14 cellular contexts compared by ENCODE assay signal in the genomic region with DNA sequence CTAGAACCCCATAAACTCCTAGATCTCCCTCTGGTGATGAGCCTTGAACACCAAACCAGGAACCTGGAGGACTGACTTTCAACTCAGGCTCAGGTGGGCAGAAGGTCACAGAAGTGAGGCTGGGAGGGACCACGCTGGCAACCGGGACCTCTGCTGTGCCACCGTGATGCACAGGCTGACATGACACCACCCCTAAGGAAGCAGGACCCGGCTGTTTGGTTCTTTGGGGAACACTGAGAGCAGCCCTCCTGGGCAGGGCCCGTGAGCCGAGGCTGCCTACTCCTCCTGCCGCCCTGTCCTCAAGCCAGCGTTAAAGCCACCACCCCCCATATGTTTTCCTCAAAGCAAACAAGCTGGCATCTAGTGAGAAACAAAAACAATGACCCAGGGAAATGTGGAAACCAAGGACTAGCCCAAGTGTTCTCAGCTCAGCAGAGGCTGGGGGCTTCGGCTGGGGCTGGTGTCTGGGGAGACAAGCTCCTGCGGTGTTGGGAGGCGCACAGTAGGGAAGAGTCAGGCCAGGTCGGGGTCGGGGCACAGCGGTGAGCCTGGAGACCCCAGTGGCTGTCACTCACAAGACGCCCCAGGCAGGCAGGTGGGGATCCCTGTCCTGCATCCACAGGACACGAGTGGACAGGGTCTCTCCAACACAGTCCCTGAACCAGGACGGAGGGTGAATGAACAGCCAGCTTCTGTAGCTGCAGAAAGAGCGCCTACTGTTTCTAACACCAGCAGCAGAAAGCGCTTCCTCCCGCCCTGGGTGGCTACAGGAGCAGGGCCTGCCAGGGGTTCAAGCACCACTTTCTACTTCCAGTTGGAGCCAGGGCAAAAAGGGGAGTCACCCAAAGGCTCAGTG. TPM values are rescaled to one million over a fixed set of nuclear protein-coding genes. Genes with fewer than 3 reads are reported as not detected.
DNase-seq lines count a peak whose midpoint lies in the region; ATAC-seq and TF ChIP-seq lines count a peak whose summit lies in the region.
"Had no signal": no experiment of that assay in that cellular context is flagged by ENCODE, and none has a peak within 500 bp of the region (broad histone marks: within the 10 kb centered on the region; RNA-seq: fewer than 3 reads in every experiment).

No MANE protein-coding gene starts in this region.

- CTCF ChIA-PET in naive thymus-derived CD4-positive, alpha-beta T cell (lab: Charles Lee) = interaction anchor here (1.0 to 4.8 kb wide), 8 partner anchors 10 to 125 kb away, joined by 3 to 106 read pairs (median 8); no protein-coding TSS in a partner anchor
- CTCF ChIA-PET in mammary epithelial cell (lab: Charles Lee; ENCODE audit: low non-redundant PET) = no interaction called here

- H3K4me1 ChIP-seq in left ventricle myocardium inferior (peaks cover 75% of the 10 kb centered on the region), parathyroid adenoma (peaks cover 26% of the 10 kb centered on the region), mammary epithelial cell (ENCODE audit: insufficient read depth, low read length) (peaks cover 17% of the 10 kb centered on the region)
- H3K4me1 ChIP-seq in naive thymus-derived CD4-positive, alpha-beta T cell (ENCODE audit: control insufficient read depth in 2 of 2, insufficient read depth in 2 of 2, low read length in 2 of 2) = peaks cover 0 to 8% of the 10 kb centered on the region in 2 donors

- intact Hi-C loops in Right ventricle myocardium inferior (cut with DNase I) = loop anchor here (2.0 kb wide), 1 partner anchor 60 kb away; no protein-coding TSS in a partner anchor
- intact Hi-C loops in Right ventricle myocardium superior (cut with DNase I) = loop anchor here (5.0 kb wide), 1 partner anchor 117 kb away; no protein-coding TSS in a partner anchor
- intact Hi-C loops in left ventricle myocardium inferior (cut with micrococcal nuclease) = loop anchor here (5.0 kb wide), 1 partner anchor 117 kb away; no protein-coding TSS in a partner anchor
- intact Hi-C loops in naive thymus-derived CD4-positive, alpha-beta T cell (cut with micrococcal nuclease) = no loop called here
- intact Hi-C loops in mammary epithelial cell (cut with micrococcal nuclease) = no loop called here

- H3K27me3 ChIP-seq in left ventricle myocardium inferior (ENCODE audit: low read depth) = no peaks in the 10 kb centered on the region
- H3K27me3 ChIP-seq in parathyroid adenoma (ENCODE audit: control insufficient read depth, insufficient read depth, low read length) = no peaks in the 10 kb centered on the region
- H3K27me3 ChIP-seq in naive thymus-derived CD4-positive, alpha-beta T cell (ENCODE audit: control insufficient read depth in 2 of 2, insufficient read depth in 2 of 2, low read length in 2 of 2) = no peaks in the 10 kb centered on the region
- H3K27me3 ChIP-seq in mammary epithelial cell (ENCODE audit: insufficient read depth, low read length) = no peaks in the 10 kb centered on the region
- H3K27me3 ChIP-seq: cardiac muscle cell had no signal

- 88% methylated on average over 17 of the region's 20 CpGs for WGBS in mammary epithelial cell (ENCODE audit: low coverage, missing lambda C conversion rate)

- no peaks in the 10 kb centered on the region for H3K27me3 Mint-ChIP-seq in naive thymus-derived CD4-positive, alpha-beta T cell
- no peaks in the 10 kb centered on the region for H3K27me3 Mint-ChIP-seq in stimulated activated memory B cell treated with anti-CD40 and anti-IgM and Interleukin-4, amounts not matched to agents 10 μg/mL and 1 μg/mL and 100 μg/mL, for 72 hours
- H3K27me3 Mint-ChIP-seq: activated naive CD8-positive, alpha-beta T cell treated with anti-CD3 and anti-CD28 coated beads, Interleukin-2, amount 10 ng/mL, durations not matched to agents 7 days and 5 days had no signal

- POLR2A ChIA-PET in naive thymus-derived CD4-positive, alpha-beta T cell (lab: Charles Lee) = no interaction called here

- peak overlapping the region; percentile 92 for H3K27ac ChIP-seq in left ventricle myocardium inferior (replicated peaks)
- H3K27ac ChIP-seq in parathyroid adenoma = peak overlapping the region; percentile 93
- no peak overlapping the region for H3K27ac ChIP-seq in naive thymus-derived CD4-positive, alpha-beta T cell (ENCODE audit: low read depth, low read length)
- no peak overlapping the region for H3K27ac ChIP-seq in mammary epithelial cell (ENCODE audit: insufficient read depth, low read depth, low read length)
- H3K27ac ChIP-seq: thoracic aorta had no signal

- H3K4me2 ChIP-seq in parathyroid adenoma (ENCODE audit: low read length) = no peak overlapping the region
- H3K4me2 ChIP-seq in mammary epithelial cell (ENCODE audit: insufficient read depth, low read depth, low read length) = no peak overlapping the region

- no peak for ATAC-seq in Right ventricle myocardium inferior
- ATAC-seq in Right ventricle myocardium superior (ENCODE audit: poor library complexity) = no peak
- no peak for ATAC-seq in naive thymus-derived CD4-positive, alpha-beta T cell
- ATAC-seq in stimulated activated memory B cell treated with anti-CD40 and anti-IgM and Interleukin-4, amounts not matched to agents 10 μg/mL and 1 μg/mL and 100 μg/mL, for 72 hours = no peak
- ATAC-seq: left lobe of liver had no signal

- peaks cover 3 to 14% (median 7%) of the 10 kb centered on the region in 7 donors for H3K4me1 Mint-ChIP-seq in naive thymus-derived CD4-positive, alpha-beta T cell
- H3K4me1 Mint-ChIP-seq in stimulated activated memory B cell treated with anti-CD40 and anti-IgM and Interleukin-4, amounts not matched to agents 10 μg/mL and 1 μg/mL and 100 μg/mL, for 72 hours = peaks cover 18% of the 10 kb centered on the region

- BruUV-seq in mammary epithelial cell (replicated peaks; lab: Mats Ljungman, UMichigan) = no TSS peak

- TF ChIP-seq CTCF in left ventricle myocardium inferior (IDR thresholded peaks at IDR 0.05; ENCODE audit: borderline replicate concordance) (no peak), parathyroid adenoma (IDR thresholded peaks at IDR 0.05) (no peak), mammary epithelial cell (conservative IDR thresholded peaks at IDR 0.05 in 1 of 2, IDR thresholded peaks at IDR 0.05 in 1 of 2; ENCODE audit: extremely low read depth in 1 of 2, insufficient read depth in 1 of 2, low read depth in 1 of 2, low read length in 2 of 2) (no peak)

- in situ Hi-C loops in mammary epithelial cell (cut with MboI; ENCODE audit: low sequenced_read_pairs in 2 of 2) = no loop called here

- H3K4me3 ChIP-seq in left ventricle myocardium inferior (peak overlapping the region; percentile 64), parathyroid adenoma (ENCODE audit: low read depth, low read length) (no peak overlapping the region), mammary epithelial cell (replicated peaks in 1 of 3; ENCODE audit: insufficient read depth in 1 of 3, low read depth in 2 of 3, low read length in 3 of 3) (no peak overlapping the region)
- H3K4me3 ChIP-seq in naive thymus-derived CD4-positive, alpha-beta T cell (ENCODE audit: low read length) = no peak overlapping the region
- H3K4me3 ChIP-seq: cardiac muscle cell, thoracic aorta had no signal

- H3K36me3 ChIP-seq in left ventricle myocardium inferior = peaks cover under 1% of the 10 kb centered on the region
- H3K36me3 ChIP-seq in parathyroid adenoma (ENCODE audit: control insufficient read depth, insufficient read depth, low read length) = no peaks in the 10 kb centered on the region
- H3K36me3 ChIP-seq in naive thymus-derived CD4-positive, alpha-beta T cell (ENCODE audit: control insufficient read depth in 2 of 3, insufficient read depth in 3 of 3, low read length in 3 of 3) = peaks cover 0 to 20% (median 0%) of the 10 kb centered on the region in 3 experiments
- no peaks in the 10 kb centered on the region for H3K36me3 ChIP-seq in mammary epithelial cell (ENCODE audit: insufficient read depth, low read length)
- H3K36me3 ChIP-seq: cardiac muscle cell, thoracic aorta had no signal

- H3K79me2 ChIP-seq in parathyroid adenoma (peaks cover 2% of the 10 kb centered on the region), mammary epithelial cell (ENCODE audit: insufficient read depth, low read length) (no peaks in the 10 kb centered on the region)

- H2AFZ ChIP-seq in parathyroid adenoma = no peak overlapping the region
- H2AFZ ChIP-seq in mammary epithelial cell (ENCODE audit: low read depth, low read length) = no peak overlapping the region

- DNase-seq in Right ventricle myocardium inferior (ENCODE audit: missing footprints) (peak; percentile 37), Right ventricle myocardium superior (no peak), left ventricle myocardium inferior (no peak), mammary epithelial cell (no peak), NCI-H2227 (lab: John Stamatoyannopoulos, UW; ENCODE audit: unreplicated experiment) (no peak)
- no peak for DNase-seq in naive thymus-derived CD4-positive, alpha-beta T cell
- DNase-seq: activated naive CD8-positive, alpha-beta T cell treated with anti-CD3 and anti-CD28 coated beads, Interleukin-2, amount 10 ng/mL, durations not matched to agents 7 days and 5 days; NCI-H187; T-helper 2 cell had no signal

- dilution Hi-C loops in mammary epithelial cell (cut with HindIII; ENCODE audit: low sequenced_read_pairs) = loop anchor here (5.0 kb wide), 2 partner anchors 43 to 47 kb away; no protein-coding TSS in a partner anchor

- no peak overlapping the region for H3K4me3 Mint-ChIP-seq in naive thymus-derived CD4-positive, alpha-beta T cell
- H3K4me3 Mint-ChIP-seq in stimulated activated memory B cell treated with anti-CD40 and anti-IgM and Interleukin-4, amounts not matched to agents 10 μg/mL and 1 μg/mL and 100 μg/mL, for 72 hours = no peak overlapping the region
- H3K4me3 Mint-ChIP-seq: activated naive CD8-positive, alpha-beta T cell treated with anti-CD3 and anti-CD28 coated beads, Interleukin-2, amount 10 ng/mL, durations not matched to agents 7 days and 5 days had no signal

- H3K27ac Mint-ChIP-seq in naive thymus-derived CD4-positive, alpha-beta T cell = no peak overlapping the region
- no peak overlapping the region for H3K27ac Mint-ChIP-seq in stimulated activated memory B cell treated with anti-CD40 and anti-IgM and Interleukin-4, amounts not matched to agents 10 μg/mL and 1 μg/mL and 100 μg/mL, for 72 hours
- H3K27ac Mint-ChIP-seq: activated naive CD8-positive, alpha-beta T cell treated with anti-CD3 and anti-CD28 coated beads, Interleukin-2, amount 10 ng/mL, durations not matched to agents 7 days and 5 days had no signal

- H3K9me3 Mint-ChIP-seq in naive thymus-derived CD4-positive, alpha-beta T cell = no peaks in the 10 kb centered on the region
- no peaks in the 10 kb centered on the region for H3K9me3 Mint-ChIP-seq in stimulated activated memory B cell treated with anti-CD40 and anti-IgM and Interleukin-4, amounts not matched to agents 10 μg/mL and 1 μg/mL and 100 μg/mL, for 72 hours
- H3K9me3 Mint-ChIP-seq: activated naive CD8-positive, alpha-beta T cell treated with anti-CD3 and anti-CD28 coated beads, Interleukin-2, amount 10 ng/mL, durations not matched to agents 7 days and 5 days had no signal

- H4K20me1 ChIP-seq in mammary epithelial cell (ENCODE audit: insufficient read depth, low read length) = no peaks in the 10 kb centered on the region

- no peaks in the 10 kb centered on the region for H3K36me3 Mint-ChIP-seq in naive thymus-derived CD4-positive, alpha-beta T cell
- peaks cover 5% of the 10 kb centered on the region for H3K36me3 Mint-ChIP-seq in stimulated activated memory B cell treated with anti-CD40 and anti-IgM and Interleukin-4, amounts not matched to agents 10 μg/mL and 1 μg/mL and 100 μg/mL, for 72 hours
- H3K36me3 Mint-ChIP-seq: activated naive CD8-positive, alpha-beta T cell treated with anti-CD3 and anti-CD28 coated beads, Interleukin-2, amount 10 ng/mL, durations not matched to agents 7 days and 5 days had no signal

- H3K9me3 ChIP-seq in left ventricle myocardium inferior (replicated peaks) = no peaks in the 10 kb centered on the region
- H3K9me3 ChIP-seq in parathyroid adenoma (ENCODE audit: control insufficient read depth, low read length) = no peaks in the 10 kb centered on the region
- no peaks in the 10 kb centered on the region for H3K9me3 ChIP-seq in naive thymus-derived CD4-positive, alpha-beta T cell (ENCODE audit: control insufficient read depth in 2 of 3, low read length in 3 of 3)
- H3K9me3 ChIP-seq in mammary epithelial cell (replicated peaks; ENCODE audit: insufficient read depth, low read length) = no peaks in the 10 kb centered on the region
- H3K9me3 ChIP-seq: thoracic aorta had no signal

- H3K9ac ChIP-seq in parathyroid adenoma (no peak overlapping the region), mammary epithelial cell (ENCODE audit: insufficient read depth, low read length) (no peak overlapping the region)

RNA-seq across cellular contexts. Expression of a gene that starts 1.7 kb away (rescaled TPM):
- total RNA-seq in Right ventricle myocardium inferior = 11.4 TPM
- total RNA-seq in Right ventricle myocardium superior = 12.5 TPM
- total RNA-seq in left ventricle myocardium inferior = 14.0 TPM
- total RNA-seq in naive thymus-derived CD4-positive, alpha-beta T cell = 1 to 10 TPM in 2 of 5 experiments, under 1 TPM in 3; 0.43 to 2.4 (median 0.84) TPM
- polyA plus RNA-seq in naive thymus-derived CD4-positive, alpha-beta T cell = under 1 TPM; 0.06 to 0.22 TPM
- not detected for total RNA-seq in mammary epithelial cell
- polyA plus RNA-seq in mammary epithelial cell = 0.03 TPM
- polyA minus RNA-seq in mammary epithelial cell = not detected

RNA-seq across cellular contexts. Expression of a gene that starts 32.0 kb away (rescaled TPM):
- total RNA-seq in Right ventricle myocardium inferior (15.9 TPM), Right ventricle myocardium superior (14.1 TPM), left ventricle myocardium inferior (17.3 TPM), mammary epithelial cell (10 to 100 TPM; 25.3 to 34.8 TPM)
- 10 to 100 TPM; 38.7 to 76.5 (median 49.2) TPM for total RNA-seq in naive thymus-derived CD4-positive, alpha-beta T cell
- polyA plus RNA-seq in naive thymus-derived CD4-positive, alpha-beta T cell = 10 to 100 TPM; 12.4 to 25.9 TPM
- 14.5 TPM for polyA plus RNA-seq in mammary epithelial cell
- 27.2 TPM for polyA minus RNA-seq in mammary epithelial cell

RNA-seq across cellular contexts. Expression of a gene that starts 32.2 kb away (rescaled TPM):
- total RNA-seq in Right ventricle myocardium inferior = 47.4 TPM
- total RNA-seq in Right ventricle myocardium superior = 40.0 TPM
- total RNA-seq in left ventricle myocardium inferior = 47.2 TPM
- 100 to 1,000 TPM in 4 of 5 experiments, 10 to 100 TPM in 1; 97.6 to 198 (median 116) TPM for total RNA-seq in naive thymus-derived CD4-positive, alpha-beta T cell
- 10 to 100 TPM; 69.5 to 76.1 TPM for polyA plus RNA-seq in naive thymus-derived CD4-positive, alpha-beta T cell
- 100 to 1,000 TPM in 1 of 2 donors, 10 to 100 TPM in 1; 49.0 to 105 TPM for total RNA-seq in mammary epithelial cell
- 85.8 TPM for polyA plus RNA-seq in mammary epithelial cell
- polyA minus RNA-seq in mammary epithelial cell = 78.9 TPM

RNA-seq across cellular contexts. Expression of a gene that starts 47.4 kb away (rescaled TPM):
- total RNA-seq in Right ventricle myocardium inferior = 43.7 TPM
- 37.1 TPM for total RNA-seq in Right ventricle myocardium superior
- total RNA-seq in left ventricle myocardium inferior = 43.0 TPM
- 100 to 1,000 TPM in 4 of 5 experiments, 10 to 100 TPM in 1; 72.2 to 461 (median 304) TPM for total RNA-seq in naive thymus-derived CD4-positive, alpha-beta T cell
- polyA plus RNA-seq in naive thymus-derived CD4-positive, alpha-beta T cell = 1 to 10 TPM; 1.2 to 2.3 TPM
- 1 to 10 TPM; 5.2 to 5.8 TPM for total RNA-seq in mammary epithelial cell
- polyA plus RNA-seq in mammary epithelial cell = 0.31 TPM
- polyA minus RNA-seq in mammary epithelial cell = not detected

Comparison
In these comparisons a context has a peak if more than half of its experiments do, and no peak if none do; other contexts are left out.
1. H3K27ac ChIP-seq: peak in left ventricle myocardium inferior (single experiment) and parathyroid adenoma (single experiment); none in naive thymus-derived CD4-positive, alpha-beta T cell (single experiment) and mammary epithelial cell (single experiment).
2. intact Hi-C loops: an anchor here in Right ventricle myocardium inferior (2.0 kb wide), Right ventricle myocardium superior (5.0 kb wide) and left ventricle myocardium inferior (5.0 kb wide); none called in naive thymus-derived CD4-positive, alpha-beta T cell and mammary epithelial cell.